In the genomic region with DNA sequence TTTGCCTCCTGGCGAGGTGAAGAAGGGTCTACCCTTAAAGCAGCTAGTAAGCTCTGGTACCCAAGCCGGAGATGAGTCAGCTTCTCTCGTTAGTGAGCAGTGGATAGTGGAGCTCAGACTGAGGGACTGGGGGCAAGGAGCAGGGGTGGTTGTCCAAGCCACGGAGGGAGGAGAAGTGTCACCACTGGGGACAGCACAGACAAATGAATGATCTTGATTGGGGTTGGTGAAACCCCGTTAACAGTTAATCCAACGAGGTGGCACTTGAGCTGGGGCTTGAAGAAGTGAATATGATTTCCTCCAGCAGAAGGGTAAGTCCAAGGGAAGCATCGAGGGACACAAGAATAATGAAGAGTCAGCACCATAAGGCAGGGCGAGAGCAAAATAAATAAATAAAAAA, we compare ENCODE assay signal across 16 cellular contexts. TPM values are rescaled to one million over a fixed set of nuclear protein-coding genes. Genes with fewer than 3 reads are reported as not detected.
DNase-seq lines count a peak whose midpoint lies in the region; ATAC-seq and TF ChIP-seq lines count a peak whose summit lies in the region.
"Had no signal": no experiment of that assay in that cellular context is flagged by ENCODE, and none has a peak within 500 bp of the region (broad histone marks: within the 10 kb centered on the region; RNA-seq: fewer than 3 reads in every experiment).

No MANE protein-coding gene starts in this region.

- H4K91ac ChIP-seq in IMR-90 (ENCODE audit: insufficient read depth, low read depth, low read length) = no peak overlapping the region

- H3K27me3 ChIP-seq in IMR-90 (ENCODE audit: control insufficient read depth, insufficient read depth, low read length) (no peaks in the 10 kb centered on the region), osteoblast (ENCODE audit: insufficient read depth, low read length) (no peaks in the 10 kb centered on the region)
- H3K27me3 ChIP-seq: MG63 had no signal

- H3K4me3 Mint-ChIP-seq in activated CD8-positive, alpha-beta memory T cell treated with anti-CD3 and anti-CD28 coated beads, Interleukin-2, amount 10 ng/mL, durations not matched to agents 7 days and 5 days = no peak overlapping the region
- H3K4me3 Mint-ChIP-seq in activated naive CD8-positive, alpha-beta T cell treated with anti-CD3 and anti-CD28 coated beads, Interleukin-2, amount 10 ng/mL, durations not matched to agents 7 days and 5 days = peak overlapping the region; percentile 35
- H3K4me3 Mint-ChIP-seq: endodermal cell had no signal

- no peaks in the 10 kb centered on the region for H3K27me3 Mint-ChIP-seq in activated CD8-positive, alpha-beta memory T cell treated with anti-CD3 and anti-CD28 coated beads, Interleukin-2, amount 10 ng/mL, durations not matched to agents 7 days and 5 days
- no peaks in the 10 kb centered on the region for H3K27me3 Mint-ChIP-seq in activated naive CD8-positive, alpha-beta T cell treated with anti-CD3 and anti-CD28 coated beads, Interleukin-2, amount 10 ng/mL, durations not matched to agents 7 days and 5 days

- dilution Hi-C loops in IMR-90 (cut with HindIII; ENCODE audit: low sequenced_read_pairs, unreplicated experiment) = no loop called here

- no peaks in the 10 kb centered on the region for H3K9me3 ChIP-seq in IMR-90 (ENCODE audit: control insufficient read depth, insufficient read depth, low read length)
- H3K9me3 ChIP-seq in osteoblast (ENCODE audit: low read depth, low read length) = no peaks in the 10 kb centered on the region
- H3K9me3 ChIP-seq: MG63 had no signal

- H3K56ac ChIP-seq in IMR-90 (ENCODE audit: extremely low read depth, insufficient read depth, low read length) = no peak overlapping the region

- peaks cover 57% of the 10 kb centered on the region for H3K4me1 Mint-ChIP-seq in activated CD8-positive, alpha-beta memory T cell treated with anti-CD3 and anti-CD28 coated beads, Interleukin-2, amount 10 ng/mL, durations not matched to agents 7 days and 5 days
- H3K4me1 Mint-ChIP-seq in activated naive CD8-positive, alpha-beta T cell treated with anti-CD3 and anti-CD28 coated beads, Interleukin-2, amount 10 ng/mL, durations not matched to agents 7 days and 5 days = peaks cover 51% of the 10 kb centered on the region

- H3K18ac ChIP-seq in IMR-90 (ENCODE audit: low read depth, low read length) = no peak overlapping the region

- no peak overlapping the region for H4K8ac ChIP-seq in IMR-90 (ENCODE audit: low read depth in 2 of 2, low read length in 2 of 2)

- H3K9ac ChIP-seq in IMR-90 (ENCODE audit: low read depth, low read length) = no peak overlapping the region

- H4K5ac ChIP-seq in IMR-90 (ENCODE audit: low read depth, low read length) = no peak overlapping the region

- H3K79me1 ChIP-seq in IMR-90 (ENCODE audit: low read depth in 1 of 2, low read length in 2 of 2) = peaks cover 34 to 73% of the 10 kb centered on the region in 2 experiments

- H3K4me1 ChIP-seq in IMR-90 (ENCODE audit: control insufficient read depth, insufficient read depth, low read length) = peaks cover 13% of the 10 kb centered on the region
- H3K4me1 ChIP-seq in osteoblast (ENCODE audit: insufficient read depth, low read length) = peaks cover 27% of the 10 kb centered on the region

- TF ChIP-seq CTCF in IMR-90 (conservative IDR thresholded peaks at IDR 0.05; ENCODE audit: low read depth, low read length) (no peak), osteoblast (IDR thresholded peaks at IDR 0.05; ENCODE audit: extremely low read depth, low read depth, low read length) (no peak)

- intact Hi-C loops in IMR-90 (cut with micrococcal nuclease) = loop anchor here (5.0 kb wide), 1 partner anchor 63 kb away; no protein-coding TSS in a partner anchor

- H2BK15ac ChIP-seq in IMR-90 (ENCODE audit: low read depth, low read length) = peak overlapping the region; percentile 5; the same call in 1 of the 3 replicates

- no peak for TF ChIP-seq POLR2A in IMR-90 (IDR thresholded peaks at IDR 0.05; ENCODE audit: low read depth, low read length)

- H2AK5ac ChIP-seq in IMR-90 (ENCODE audit: low read depth, low read length) = peak overlapping the region; percentile 56; the same call in 1 of the 2 replicates

- H3K36me3 ChIP-seq in IMR-90 (ENCODE audit: control insufficient read depth, insufficient read depth, low read length) (no peaks in the 10 kb centered on the region), osteoblast (ENCODE audit: insufficient read depth, low read length) (no peaks in the 10 kb centered on the region)
- H3K36me3 ChIP-seq: MG63 had no signal

- peak overlapping the region; percentile 10; the same call in 1 of the 2 replicates for H3K4ac ChIP-seq in IMR-90 (ENCODE audit: low read depth, low read length)

- H3K27ac Mint-ChIP-seq in activated CD8-positive, alpha-beta memory T cell treated with anti-CD3 and anti-CD28 coated beads, Interleukin-2, amount 10 ng/mL, durations not matched to agents 7 days and 5 days = peak overlapping the region; percentile 47
- H3K27ac Mint-ChIP-seq in activated naive CD8-positive, alpha-beta T cell treated with anti-CD3 and anti-CD28 coated beads, Interleukin-2, amount 10 ng/mL, durations not matched to agents 7 days and 5 days = peak overlapping the region; percentile 65

- H3K23ac ChIP-seq in IMR-90 (ENCODE audit: low read depth, low read length) = no peak overlapping the region

- H3K9me1 ChIP-seq in IMR-90 (ENCODE audit: insufficient read depth, low read length) = peaks cover 21% of the 10 kb centered on the region

- no peak for TF ChIP-seq RAD21 in IMR-90 (IDR thresholded peaks at IDR 0.05; ENCODE audit: low read length)

- no peak for DNase-seq in activated CD8-positive, alpha-beta memory T cell treated with anti-CD3 and anti-CD28 coated beads, Interleukin-2, amount 10 ng/mL, durations not matched to agents 7 days and 5 days
- no peak for DNase-seq in activated CD8-positive, alpha-beta memory T cell treated with anti-CD3 and anti-CD28 coated beads for 24 hours
- DNase-seq in IMR-90 (no peak), osteoblast (ENCODE audit: insufficient read length, low spot score, missing footprints) (peak; percentile 36)
- DNase-seq in activated naive CD8-positive, alpha-beta T cell treated with anti-CD3 and anti-CD28 coated beads, Interleukin-2, amount 10 ng/mL, durations not matched to agents 7 days and 5 days = no peak
- DNase-seq: amniotic stem cell, endodermal cell, hippocampal formation, NCI-H2029, NCI-H510A, right cardiac atrium, SHP77 treated with DMSO at 0.1 percent for 48 hours had no signal

- H2AK9ac ChIP-seq in IMR-90 (replicated peaks; ENCODE audit: low read depth, low read length, poor library complexity) = no peak overlapping the region

- in situ Hi-C loops in IMR-90 (cut with MboI; ENCODE audit: low sequenced_read_pairs) = no loop called here

- POLR2A ChIA-PET in IMR-90 (lab: Charles Lee; ENCODE audit: unreplicated experiment) = no interaction called here
- POLR2A ChIA-PET in activated naive CD8-positive, alpha-beta T cell treated with anti-CD3 and anti-CD28 coated beads, Interleukin-2, amount 10 ng/mL, durations not matched to agents 7 days and 5 days (lab: Charles Lee) = interaction anchor here (4.1 kb wide), 1 partner anchor 40 kb away, joined by 15 read pairs; no protein-coding TSS in a partner anchor

- ATAC-seq in activated CD8-positive, alpha-beta memory T cell treated with anti-CD3 and anti-CD28 coated beads, Interleukin-2, amount 10 ng/mL, durations not matched to agents 7 days and 5 days = peak; percentile 29
- ATAC-seq in IMR-90 (ENCODE audit: low read depth) = no peak
- ATAC-seq in activated naive CD8-positive, alpha-beta T cell treated with anti-CD3 and anti-CD28 coated beads, Interleukin-2, amount 10 ng/mL, durations not matched to agents 7 days and 5 days (ENCODE audit: low read depth) = no peak
- ATAC-seq in HG02678 (IDR thresholded peaks at IDR 0.05; ENCODE audit: unreplicated experiment) = no peak
- no peak for ATAC-seq in HG03196 (IDR thresholded peaks at IDR 0.05; ENCODE audit: unreplicated experiment)
- ATAC-seq in GM21447 (IDR thresholded peaks at IDR 0.05; ENCODE audit: unreplicated experiment) = no peak
- ATAC-seq: right cardiac atrium had no signal

- no peak overlapping the region for H3K14ac ChIP-seq in IMR-90 (replicated peaks; ENCODE audit: low read depth, low read length)

- H2BK120ac ChIP-seq in IMR-90 (ENCODE audit: low read depth, low read length) = no peak overlapping the region

- H3K4me2 ChIP-seq in IMR-90 (ENCODE audit: low read depth, low read length) = no peak overlapping the region
- H3K4me2 ChIP-seq in osteoblast (ENCODE audit: insufficient read depth, low read length) = no peak overlapping the region

- H3K36me3 Mint-ChIP-seq in activated CD8-positive, alpha-beta memory T cell treated with anti-CD3 and anti-CD28 coated beads, Interleukin-2, amount 10 ng/mL, durations not matched to agents 7 days and 5 days = peaks cover 23% of the 10 kb centered on the region
- peaks cover 35% of the 10 kb centered on the region for H3K36me3 Mint-ChIP-seq in activated naive CD8-positive, alpha-beta T cell treated with anti-CD3 and anti-CD28 coated beads, Interleukin-2, amount 10 ng/mL, durations not matched to agents 7 days and 5 days

- H2BK20ac ChIP-seq in IMR-90 (ENCODE audit: low read depth, low read length) = no peak overlapping the region

- no TSS peak for BruUV-seq in IMR-90 (replicated peaks; lab: Mats Ljungman, UMichigan)

- H3K27ac ChIP-seq in IMR-90 (ENCODE audit: insufficient read depth, low read length) = no peak overlapping the region
- H3K27ac ChIP-seq in osteoblast (ENCODE audit: low read depth, low read length) = no peak overlapping the region

- no peaks in the 10 kb centered on the region for H3K9me3 Mint-ChIP-seq in activated CD8-positive, alpha-beta memory T cell treated with anti-CD3 and anti-CD28 coated beads, Interleukin-2, amount 10 ng/mL, durations not matched to agents 7 days and 5 days (ENCODE audit: low read depth)
- H3K9me3 Mint-ChIP-seq in activated naive CD8-positive, alpha-beta T cell treated with anti-CD3 and anti-CD28 coated beads, Interleukin-2, amount 10 ng/mL, durations not matched to agents 7 days and 5 days = no peaks in the 10 kb centered on the region
- H3K9me3 Mint-ChIP-seq: endodermal cell had no signal

- H3K4me3 ChIP-seq in IMR-90 (ENCODE audit: insufficient read depth, low read depth, low read length) (no peak overlapping the region), osteoblast (ENCODE audit: insufficient read depth, low read length) (no peak overlapping the region)
- H3K4me3 ChIP-seq: MG63 had no signal

- WGBS in IMR-90 (ENCODE audit: extremely low coverage in 2 of 2, insufficient read length in 1 of 2), 2 experiments = 67% methylated on average over 2 of the region's 8 CpGs; no CpG with 5 or more reads in 1 of the 2 experiments

- peaks cover 79% of the 10 kb centered on the region for H4K20me1 ChIP-seq in IMR-90 (ENCODE audit: insufficient read depth, low read length)
- H4K20me1 ChIP-seq in osteoblast (ENCODE audit: insufficient read depth, low read length) = peaks cover 3% of the 10 kb centered on the region

- CTCF ChIA-PET in activated CD8-positive, alpha-beta memory T cell treated with anti-CD3 and anti-CD28 coated beads, Interleukin-2, amount 10 ng/mL, durations not matched to agents 7 days and 5 days (lab: Charles Lee) = interaction anchor here (0.6 kb wide), 1 partner anchor 11 kb away, joined by 3 read pairs; no protein-coding TSS in a partner anchor
- CTCF ChIA-PET in IMR-90 (lab: Yijun Ruan, JAX) = no interaction called here

- peaks cover 75% of the 10 kb centered on the region for H3K79me2 ChIP-seq in osteoblast (ENCODE audit: insufficient read depth, low read length)

- H2AFZ ChIP-seq in IMR-90 (replicated peaks; ENCODE audit: low read length, poor library complexity) (no peak overlapping the region), osteoblast (ENCODE audit: low read length) (no peak overlapping the region)

- no peak overlapping the region for H2BK5ac ChIP-seq in IMR-90 (ENCODE audit: low read depth, low read length, poor library complexity, severe bottlenecking)

RNA-seq across cellular contexts. Expression of a gene that starts 43.0 kb away (rescaled TPM):
- total RNA-seq in activated CD8-positive, alpha-beta memory T cell treated with anti-CD3 and anti-CD28 coated beads, Interleukin-2, amount 10 ng/mL, durations not matched to agents 7 days and 5 days = 10 to 100 TPM; 30.0 to 42.4 TPM
- total RNA-seq in IMR-90 (2012; rRNA removed) (12.9 and 13.1 TPM in 2 replicates), osteoblast (8.5 and 10.5 TPM in 2 replicates)
- polyA plus RNA-seq in IMR-90 (2012; rRNA removed) = 9.6 TPM in 2 replicates
- polyA plus RNA-seq in IMR-90 (2012; cell fraction: cytosol; rRNA removed) = 4.7 and 5.7 TPM in 2 replicates
- polyA plus RNA-seq in IMR-90 (2012; cell fraction: nucleus; rRNA removed; ENCODE audit: low replicate concordance) = 14.8 and 23.2 TPM in 2 replicates
- total RNA-seq in activated naive CD8-positive, alpha-beta T cell treated with anti-CD3 and anti-CD28 coated beads, Interleukin-2, amount 10 ng/mL, durations not matched to agents 7 days and 5 days = 10 to 100 TPM; 30.0 to 31.5 TPM
